ENCODE assay signal across 20 cellular contexts in genomic region chr13:21767032-21767431, GRCh38.
DNase-seq lines count a peak whose midpoint lies in the region; TF ChIP-seq lines count a peak whose summit lies in the region.
"Had no signal": no experiment of that assay in that cellular context is flagged by ENCODE, and none has a peak within 500 bp of the region (broad histone marks: within the 10 kb centered on the region; RNA-seq: fewer than 3 reads in every experiment).

No MANE protein-coding gene starts in this region.

- H3K27me3 Mint-ChIP-seq in H9 (ENCODE audit: low read depth): no peaks in the 10 kb centered on the region

- H3K36me3 Mint-ChIP-seq in H9 (ENCODE audit: insufficient read depth in 1 of 3, low read depth in 3 of 3): peaks cover 0 to 9% (median 0%) of the 10 kb centered on the region in 3 experiments; a peak in 2 of 7 replicates
- H3K36me3 Mint-ChIP-seq: CD14-positive monocyte; CD4-positive, alpha-beta memory T cell had no signal

- H3K27ac ChIP-seq in H9 (ENCODE audit: insufficient read length, low read depth, low read length) (no peak overlapping the region), caudate nucleus (ENCODE audit: low read depth, low read length) (no peak overlapping the region)
- H3K27ac ChIP-seq: 22Rv1, A549, BLaER1, KMS-11 had no signal

- no peak overlapping the region for H3K18ac ChIP-seq in H9 (ENCODE audit: insufficient read length, low read depth, low read length)

- H3K23ac ChIP-seq in H9 (ENCODE audit: insufficient read length, low read depth, low read length): no peak overlapping the region

- no peak overlapping the region for H3K4ac ChIP-seq in H9 (ENCODE audit: low read depth, low read length)

- H3K4me1 ChIP-seq in H9 (ENCODE audit: insufficient read depth, low read length): no peaks in the 10 kb centered on the region
- H3K4me1 ChIP-seq: A549, BLaER1 had no signal

- no peak overlapping the region for H3K4me3 Mint-ChIP-seq in H9
- H3K4me3 Mint-ChIP-seq: CD14-positive monocyte; CD4-positive, alpha-beta memory T cell had no signal

- H2AK5ac ChIP-seq in H9 (ENCODE audit: insufficient read length, low read length): no peak overlapping the region

- H3K14ac ChIP-seq in H9 (ENCODE audit: insufficient read depth, low read length): no peak overlapping the region

- H2BK12ac ChIP-seq in H9 (ENCODE audit: insufficient read length, low read depth, low read length): no peak overlapping the region

- no peak overlapping the region for H3K4me3 ChIP-seq in epithelial cell of proximal tubule (ENCODE audit: low read depth, low read length)
- H3K4me3 ChIP-seq: A549, BLaER1 had no signal

- H4K91ac ChIP-seq in H9 (ENCODE audit: insufficient read length, low read depth, low read length): no peak overlapping the region

- TF ChIP-seq CTCF in H9 (conservative IDR thresholded peaks at IDR 0.05) (peak; percentile 37; the same call in 1 of the 3 replicates), epithelial cell of proximal tubule (conservative IDR thresholded peaks at IDR 0.05; ENCODE audit: low read depth, low read length) (peak; percentile 2)

- no peaks in the 10 kb centered on the region for H3K9me3 ChIP-seq in H9 (ENCODE audit: control insufficient read depth, low read depth, low read length)
- H3K9me3 ChIP-seq: A549 had no signal

- H3K27me3 ChIP-seq in H9 (ENCODE audit: insufficient read depth, low read length): no peaks in the 10 kb centered on the region
- H3K27me3 ChIP-seq: BLaER1 had no signal

- no peak overlapping the region for H4K5ac ChIP-seq in H9 (ENCODE audit: insufficient read length, low read depth, low read length)

- H3K56ac ChIP-seq in H9 (ENCODE audit: insufficient read length, low read depth, low read length): no peak overlapping the region

- no peak overlapping the region for H3K27ac Mint-ChIP-seq in H9
- H3K27ac Mint-ChIP-seq: CD14-positive monocyte; CD4-positive, alpha-beta memory T cell had no signal

- H2BK120ac ChIP-seq in H9 (ENCODE audit: low read depth, low read length, poor library complexity, severe bottlenecking): no peak overlapping the region

- no peak overlapping the region for H3K9ac ChIP-seq in H9 (ENCODE audit: extremely low read depth, insufficient read length, low read length)
- H3K9ac ChIP-seq: BLaER1, KMS-11 had no signal

- H2BK5ac ChIP-seq in H9 (ENCODE audit: insufficient read length, low read length): no peak overlapping the region

- no peak overlapping the region for H4K8ac ChIP-seq in H9 (replicated peaks; ENCODE audit: insufficient read length, low read depth, low read length)

- no peak overlapping the region for H2BK15ac ChIP-seq in H9 (ENCODE audit: low read depth, low read length)

- no peak overlapping the region for H3K4me2 ChIP-seq in H9 (ENCODE audit: insufficient read depth, insufficient read length, low read length)
- H3K4me2 ChIP-seq: A549, BLaER1, KMS-11 had no signal

- no peaks in the 10 kb centered on the region for H3K23me2 ChIP-seq in H9 (ENCODE audit: insufficient read length, low read depth, low read length, poor library complexity, severe bottlenecking)

- no peak overlapping the region for H2AFZ ChIP-seq in H9 (ENCODE audit: low read length)

- peaks cover 0 to 4% of the 10 kb centered on the region in 2 experiments; a peak in 1 of 4 replicates for H3K4me1 Mint-ChIP-seq in H9
- H3K4me1 Mint-ChIP-seq: CD14-positive monocyte; CD4-positive, alpha-beta memory T cell had no signal

- in situ Hi-C loops in SK-MEL-5 (cut with HindIII; ENCODE audit: low pct_unique_long_range_greater_than_20kb, low sequenced_read_pairs): no loop called here

- no peaks in the 10 kb centered on the region for H3K79me1 ChIP-seq in H9 (ENCODE audit: insufficient read depth, low read depth, low read length, poor library complexity, severe bottlenecking)

- no peak overlapping the region for H3T11ph ChIP-seq in H9 (ENCODE audit: low read length)

- DNase-seq in Daoy (ENCODE audit: low read depth) (peak; percentile 2), H9 (no peak), SK-MEL-5 (ENCODE audit: low read depth, low spot score) (peak; percentile 19), epithelial cell of proximal tubule (ENCODE audit: low read depth) (no peak), caudate nucleus (lab: John Stamatoyannopoulos, UW) (no peak), D341Med (ENCODE audit: low spot score) (no peak), NCI-H2227 (lab: John Stamatoyannopoulos, UW; ENCODE audit: unreplicated experiment) (no peak)
- DNase-seq in activated naive CD4-positive, alpha-beta T cell treated with Interleukin-2 at 50 U/mL for 16 hours: no peak
- DNase-seq: AML-193; CD4-positive, alpha-beta memory T cell; DMS79 treated with DMSO at 0.1 percent for 48 hours; EL; GDM1; GOT3; HCEC 1CT had no signal

- peaks cover 5 to 6% of the 10 kb centered on the region in 2 experiments; a peak in 4 of 5 replicates for H3K9me3 Mint-ChIP-seq in H9

- H4K20me1 ChIP-seq in H9 (ENCODE audit: control insufficient read depth, insufficient read depth, insufficient read length): no peaks in the 10 kb centered on the region
- H4K20me1 ChIP-seq: BLaER1 had no signal

- H2BK20ac ChIP-seq in H9 (ENCODE audit: low read depth, low read length, poor library complexity, severe bottlenecking): no peak overlapping the region

- no CpG with 5 or more reads among the region's 8 CpGs for WGBS in H9 (ENCODE audit: extremely low coverage, insufficient read length, low lambda C conversion rate)

- H3K79me2 ChIP-seq in H9 (ENCODE audit: insufficient read depth, low read length): no peaks in the 10 kb centered on the region

Comparison
In these comparisons a context has a peak if more than half of its experiments do, and no peak if none do; other contexts are left out.
1. DNase-seq: peak in Daoy (single experiment) and SK-MEL-5 (single experiment); none in H9 (single experiment), epithelial cell of proximal tubule (single experiment), caudate nucleus (0 of 61), D341Med (single experiment), activated naive CD4-positive, alpha-beta T cell treated with Interleukin-2 at 50 U/mL for 16 hours (single experiment) and NCI-H2227 (single experiment).